In genomic region chr9:10268500-10269485, GRCh38 we compare ENCODE assay signal across 9 cellular contexts.
DNase-seq lines count a peak whose midpoint lies in the region; ATAC-seq and TF ChIP-seq lines count a peak whose summit lies in the region.
"Had no signal": no experiment of that assay in that cellular context is flagged by ENCODE, and none has a peak within 500 bp of the region (broad histone marks: within the 10 kb centered on the region; RNA-seq: fewer than 3 reads in every experiment).

No MANE protein-coding gene starts in this region.

- ATAC-seq in HG02938 (IDR thresholded peaks at IDR 0.05; ENCODE audit: unreplicated experiment) = peak; percentile 62
- ATAC-seq in activated CD4-positive, CD25-positive, alpha-beta regulatory T cell treated with anti-CD3 and anti-CD28 coated beads, Interleukin-2, amount 50 U/mL, for 24 hours = no peak

- H3K27ac Mint-ChIP-seq in endodermal cell (no peak overlapping the region), neural progenitor cell (no peak overlapping the region)

- H3K79me2 ChIP-seq in neural progenitor cell (ENCODE audit: low read depth) = no peaks in the 10 kb centered on the region

- H3K9ac ChIP-seq in endodermal cell (ENCODE audit: extremely low read depth, low read length, poor library complexity, severe bottlenecking) = no peak overlapping the region
- H3K9ac ChIP-seq in neural progenitor cell = no peak overlapping the region

- H3K27me3 ChIP-seq in endodermal cell (ENCODE audit: control insufficient read depth, insufficient read depth, low read length, poor library complexity, severe bottlenecking) (no peaks in the 10 kb centered on the region), neural progenitor cell (no peaks in the 10 kb centered on the region)
- H3K27me3 ChIP-seq: upper lobe of left lung had no signal

- H3K4me1 Mint-ChIP-seq in endodermal cell (peaks cover 2% of the 10 kb centered on the region), neural progenitor cell (no peaks in the 10 kb centered on the region)

- no peaks in the 10 kb centered on the region for H3K4me1 ChIP-seq in endodermal cell (ENCODE audit: control insufficient read depth, insufficient read depth, low read length)
- H3K4me1 ChIP-seq in neural progenitor cell = no peaks in the 10 kb centered on the region
- H3K4me1 ChIP-seq: upper lobe of left lung had no signal

- H3K27ac ChIP-seq in endodermal cell (ENCODE audit: low read depth, low read length) (no peak overlapping the region), neural progenitor cell (no peak overlapping the region)
- H3K27ac ChIP-seq: upper lobe of left lung had no signal

- 17 to 37% methylated on average over 5 to 8 of the region's 8 CpGs for WGBS in endodermal cell (ENCODE audit: insufficient coverage in 1 of 2, insufficient read length in 1 of 2), 2 experiments

- H3K36me3 Mint-ChIP-seq in endodermal cell (ENCODE audit: low read depth) = peaks cover 1% of the 10 kb centered on the region
- no peaks in the 10 kb centered on the region for H3K36me3 Mint-ChIP-seq in neural progenitor cell

- peak overlapping the region; percentile 95 for H2AFZ ChIP-seq in neural progenitor cell (replicated peaks)

- no peak overlapping the region for H3K4me3 Mint-ChIP-seq in endodermal cell
- no peak overlapping the region for H3K4me3 Mint-ChIP-seq in neural progenitor cell

- no peak overlapping the region for H3K4me2 ChIP-seq in neural progenitor cell

- TF ChIP-seq CTCF in endodermal cell (conservative IDR thresholded peaks at IDR 0.05) (peak; percentile 84), neural progenitor cell (IDR thresholded peaks at IDR 0.05) (peak; percentile 75)

- H3K36me3 ChIP-seq in endodermal cell (ENCODE audit: control insufficient read depth, insufficient read depth, low read length) (no peaks in the 10 kb centered on the region), neural progenitor cell (no peaks in the 10 kb centered on the region)
- H3K36me3 ChIP-seq: upper lobe of left lung had no signal

- peaks cover 18% of the 10 kb centered on the region for H3K9me3 Mint-ChIP-seq in endodermal cell
- H3K9me3 Mint-ChIP-seq in neural progenitor cell = no peaks in the 10 kb centered on the region

- peak; percentile 12 for DNase-seq in GDM1 (lab: John Stamatoyannopoulos, UW)
- peak; percentile 7 for DNase-seq in NCI-H460 (ENCODE audit: extremely low read depth, low read depth)
- peak; percentile 91 for DNase-seq in endodermal cell
- DNase-seq in neural progenitor cell (ENCODE audit: low spot score) = peak; percentile 72
- DNase-seq in CD1c-positive myeloid dendritic cell (ENCODE audit: extremely low spot score) = no peak
- DNase-seq in hepatic stellate cell (ENCODE audit: low spot score) = no peak

- peaks cover 18% of the 10 kb centered on the region for H3K9me3 ChIP-seq in endodermal cell (ENCODE audit: control insufficient read depth, low read length)
- H3K9me3 ChIP-seq in neural progenitor cell (ENCODE audit: low read depth) = no peaks in the 10 kb centered on the region
- H3K9me3 ChIP-seq: upper lobe of left lung had no signal

- no peaks in the 10 kb centered on the region for H3F3A ChIP-seq in neural progenitor cell (ENCODE audit: low read depth)

- H3K4me3 ChIP-seq in endodermal cell (ENCODE audit: low read length) (no peak overlapping the region), neural progenitor cell (no peak overlapping the region)
- H3K4me3 ChIP-seq: upper lobe of left lung had no signal

- H4K20me1 ChIP-seq in neural progenitor cell (ENCODE audit: low read depth) = no peaks in the 10 kb centered on the region

- H3K27me3 Mint-ChIP-seq in endodermal cell (ENCODE audit: insufficient read depth) (no peaks in the 10 kb centered on the region), neural progenitor cell (ENCODE audit: insufficient read depth, low read depth) (no peaks in the 10 kb centered on the region)

Comparison
In these comparisons a context has a peak if more than half of its experiments do, and no peak if none do; other contexts are left out.
1. DNase-seq: peak in GDM1 (single experiment), NCI-H460 (single experiment), endodermal cell (single experiment) and neural progenitor cell (single experiment); none in CD1c-positive myeloid dendritic cell (single experiment) and hepatic stellate cell (single experiment).